ENCODE assay signal across 15 cellular contexts in genomic region chr15:45638641-45639040, GRCh38. TPM values are rescaled to one million over a fixed set of nuclear protein-coding genes. Genes with fewer than 3 reads are reported as not detected.
A peak's percentile ranks its signal among the peaks of the same experiment; 100 is the strongest.
DNase-seq lines count a peak whose midpoint lies in the region; ATAC-seq and TF ChIP-seq lines count a peak whose summit lies in the region.
"Had no signal": no experiment of that assay in that cellular context is flagged by ENCODE, and none has a peak within 500 bp of the region (broad histone marks: within the 10 kb centered on the region; RNA-seq: fewer than 3 reads in every experiment).

No MANE protein-coding gene starts in this region.

- no peaks in the 10 kb centered on the region for H3K36me3 ChIP-seq in KMS-11 (ENCODE audit: insufficient read depth)

- peaks cover 39% of the 10 kb centered on the region for H3K4me1 ChIP-seq in KMS-11 (ENCODE audit: low read depth, poor library complexity, severe bottlenecking)

- no peak for DNase-seq in CD14-positive monocyte (ENCODE audit: low spot score)
- no peak for DNase-seq in central memory CD8-positive, alpha-beta T cell (ENCODE audit: low spot score in 2 of 2)
- no peak for DNase-seq in NCI-H146 treated with DMSO at 0.1 percent for 48 hours (lab: John Stamatoyannopoulos, UW; ENCODE audit: unreplicated experiment)
- DNase-seq in globus pallidus (ENCODE audit: low spot score), result no peak
- DNase-seq: activated T-cell treated with anti-CD3 and anti-CD28 coated beads, Interleukin-2, amount 50 U/mL, for 48 hours; cortex of kidney; H9; hippocampal formation; KG1; retina; T1000 had no signal

- H3K4me3 Mint-ChIP-seq in CD14-positive monocyte, result peak overlapping the region; percentile 72 to 76
- H3K4me3 Mint-ChIP-seq in central memory CD8-positive, alpha-beta T cell, result no peak overlapping the region
- no peak overlapping the region for H3K4me3 Mint-ChIP-seq in nephron
- H3K4me3 Mint-ChIP-seq: H9 had no signal

- TF ChIP-seq CTCF in CD14-positive monocyte (IDR thresholded peaks at IDR 0.05) (no peak), KMS-11 (conservative IDR thresholded peaks at IDR 0.05; ENCODE audit: low read depth, low read length) (no peak), nephron (IDR thresholded peaks at IDR 0.05; ENCODE audit: unreplicated experiment in 3 of 3) (no peak)

- ATAC-seq in central memory CD8-positive, alpha-beta T cell (replicated peaks; ENCODE audit: extremely low read depth, poor library complexity, severe bottlenecking), result no peak
- ATAC-seq in GM19452 (IDR thresholded peaks at IDR 0.05; ENCODE audit: unreplicated experiment), result no peak
- no peak for ATAC-seq in HG02571 (IDR thresholded peaks at IDR 0.05; ENCODE audit: unreplicated experiment)

- peak overlapping the region; percentile 93; the same call in 1 of the 2 replicates for H3K27ac ChIP-seq in KMS-11

- H4K20me1 ChIP-seq in KMS-11 (ENCODE audit: insufficient read depth), result no peaks in the 10 kb centered on the region

- H3K27me3 Mint-ChIP-seq in CD14-positive monocyte (ENCODE audit: low read depth in 3 of 3) (no peaks in the 10 kb centered on the region), nephron (ENCODE audit: low read depth) (peaks cover 50% of the 10 kb centered on the region)
- H3K27me3 Mint-ChIP-seq in central memory CD8-positive, alpha-beta T cell, result no peaks in the 10 kb centered on the region

- intact Hi-C loops in CD14-positive monocyte (cut with micrococcal nuclease), result loop anchor here (2.0 to 10.0 kb wide), 3 partner anchors 14 to 434 kb away; partner anchors contain the start of gene BLOC1S6 (in 1 of the 2)

- peaks cover 24% of the 10 kb centered on the region; the same call in 1 of the 2 replicates for H3K79me2 ChIP-seq in KMS-11 (ENCODE audit: insufficient read depth, low read depth)

- H3K27me3 ChIP-seq in KMS-11 (ENCODE audit: insufficient read depth, low read depth), result no peaks in the 10 kb centered on the region

- peak overlapping the region; percentile 95 to 99 (median 97) for H3K27ac Mint-ChIP-seq in CD14-positive monocyte
- H3K27ac Mint-ChIP-seq in central memory CD8-positive, alpha-beta T cell (ENCODE audit: low read depth), result peak overlapping the region; percentile 93
- peak overlapping the region; percentile 2 to 11 (median 10) for H3K27ac Mint-ChIP-seq in nephron
- H3K27ac Mint-ChIP-seq: H9 had no signal

- H3K4me3 ChIP-seq in KMS-11 (IDR thresholded peaks at IDR 0.05; ENCODE audit: insufficient read depth, low read depth, low read length), result no peak overlapping the region

- no peak overlapping the region; the same call in 1 of the 2 replicates for H3K9ac ChIP-seq in KMS-11

- peaks cover 12 to 18% of the 10 kb centered on the region in 2 donors for H3K36me3 Mint-ChIP-seq in CD14-positive monocyte
- H3K36me3 Mint-ChIP-seq in central memory CD8-positive, alpha-beta T cell (ENCODE audit: insufficient read depth), result peaks cover 20% of the 10 kb centered on the region
- H3K36me3 Mint-ChIP-seq in nephron (ENCODE audit: low read depth), result no peaks in the 10 kb centered on the region

- no peak overlapping the region for H2AFZ ChIP-seq in KMS-11 (ENCODE audit: low read depth)

- H3K4me1 Mint-ChIP-seq in CD14-positive monocyte (peaks cover 81% of the 10 kb centered on the region), nephron (peaks cover 41% of the 10 kb centered on the region)
- H3K4me1 Mint-ChIP-seq in central memory CD8-positive, alpha-beta T cell, result peaks cover 61% of the 10 kb centered on the region

- peak overlapping the region; percentile 55; the same call in 1 of the 2 replicates for H3K4me2 ChIP-seq in KMS-11

- H3K9me3 Mint-ChIP-seq in CD14-positive monocyte, result peaks cover 0 to 3% (median 0%) of the 10 kb centered on the region in 7 donors
- H3K9me3 Mint-ChIP-seq in central memory CD8-positive, alpha-beta T cell, result no peaks in the 10 kb centered on the region
- no peaks in the 10 kb centered on the region for H3K9me3 Mint-ChIP-seq in nephron
- H3K9me3 Mint-ChIP-seq: H9 had no signal

RNA-seq across cellular contexts. Expression of gene SQOR, which starts 3.8 kb away (rescaled TPM):
- 100 to 1,000 TPM; 232 to 292 TPM for polyA plus RNA-seq in CD14-positive monocyte

RNA-seq across cellular contexts. Expression of gene BLOC1S6, which starts 51.5 kb away (rescaled TPM):
- 10 to 100 TPM; 47.9 to 54.9 TPM for polyA plus RNA-seq in CD14-positive monocyte

Comparison
In these comparisons a context has a peak if more than half of its experiments do, and no peak if none do; other contexts are left out.
1. H3K27ac Mint-ChIP-seq: peak in every context shown above with its lines; median percentile 97 in CD14-positive monocyte; 93 in central memory CD8-positive, alpha-beta T cell; 10 in nephron.
2. H3K4me3 Mint-ChIP-seq: peak in CD14-positive monocyte (2 of 2); none in central memory CD8-positive, alpha-beta T cell (single experiment) and nephron (0 of 3).